In genomic region chr21:35737425-35737824, GRCh38 we compare ENCODE assay signal across 23 cellular contexts.
"Had no signal": no experiment of that assay in that cellular context is flagged by ENCODE, and none has a peak within 500 bp of the region (broad histone marks: within the 10 kb centered on the region; RNA-seq: fewer than 3 reads in every experiment).

No MANE protein-coding gene starts in this region.

- H3K36me3 Mint-ChIP-seq: activated naive CD8-positive, alpha-beta T cell treated with anti-CD3 and anti-CD28 coated beads for 36 hours had no signal

- H3K27ac ChIP-seq: adrenal gland, brain microvascular endothelial cell, gastroesophageal sphincter, lower lobe of right lung had no signal

- DNase-seq: activated CD4-positive, alpha-beta T cell treated with anti-CD3 and anti-CD28 coated beads for 4 hours; activated CD4-positive, alpha-beta T cell treated with anti-CD3 and anti-CD28 coated beads, Interleukin-2, amount 50 U/mL, for 4 hours; activated effector memory CD4-positive, alpha-beta T cell treated with anti-CD3 and anti-CD28 coated beads, Interleukin-2, amount 50 U/mL, for 16 hours; activated naive CD4-positive, alpha-beta T cell treated with anti-CD3 and anti-CD28 coated beads for 36 hours; activated naive CD8-positive, alpha-beta T cell treated with anti-CD3 and anti-CD28 coated beads for 36 hours; activated T-cell treated with anti-CD3 and anti-CD28 coated beads for 4 hours; pancreas; stimulated activated CD4-positive, alpha-beta T cell treated with anti-CD3 and anti-CD28 coated beads, Interleukin-15, amount 100 ng/mL, for 24 hours; stimulated activated naive CD4-positive, alpha-beta T cell; SW 1271; T-helper 9 cell; trophoblast cell had no signal

- H3K9me3 ChIP-seq: adrenal gland, lower lobe of right lung, pancreas, prostate gland had no signal

- H3K36me3 ChIP-seq: adrenal gland, brain microvascular endothelial cell, gastroesophageal sphincter, lower lobe of right lung, pancreas, prostate gland, sigmoid colon had no signal

- H3K4me1 ChIP-seq: lower lobe of right lung, prostate gland, sigmoid colon had no signal

- H3K4me3 ChIP-seq: adrenal gland, gastroesophageal sphincter, lower lobe of right lung, mucosa of descending colon, pancreas, prostate gland, sigmoid colon had no signal

- H3K9me3 Mint-ChIP-seq: activated naive CD4-positive, alpha-beta T cell treated with anti-CD3 and anti-CD28 coated beads for 36 hours had no signal

- H3K4me1 Mint-ChIP-seq: activated naive CD8-positive, alpha-beta T cell treated with anti-CD3 and anti-CD28 coated beads for 36 hours had no signal

- H3K4me3 Mint-ChIP-seq: activated naive CD4-positive, alpha-beta T cell treated with anti-CD3 and anti-CD28 coated beads for 36 hours; activated naive CD8-positive, alpha-beta T cell treated with anti-CD3 and anti-CD28 coated beads for 36 hours; T-helper 1 cell treated with Interleukin-12 subunit alpha and Interleukin-12 subunit beta and Interleukin-4 antibody, amounts not matched to agents 30 μg/mL and 1 μg/mL, for 36 hours had no signal

- H3K27me3 ChIP-seq: adrenal gland, brain microvascular endothelial cell, pancreas, sigmoid colon had no signal

- FAIRE-seq: endothelial cell of umbilical vein, pancreas, TTC549, urothelium cell line had no signal

- ATAC-seq: mucosa of descending colon had no signal

- H3K27ac Mint-ChIP-seq: activated naive CD4-positive, alpha-beta T cell treated with anti-CD3 and anti-CD28 coated beads for 36 hours; activated naive CD8-positive, alpha-beta T cell treated with anti-CD3 and anti-CD28 coated beads for 36 hours; T-helper 1 cell treated with Interleukin-12 subunit alpha and Interleukin-12 subunit beta and Interleukin-4 antibody, amounts not matched to agents 30 μg/mL and 1 μg/mL, for 36 hours had no signal
